1 cellular context compared by ENCODE assay signal in the genomic region with DNA sequence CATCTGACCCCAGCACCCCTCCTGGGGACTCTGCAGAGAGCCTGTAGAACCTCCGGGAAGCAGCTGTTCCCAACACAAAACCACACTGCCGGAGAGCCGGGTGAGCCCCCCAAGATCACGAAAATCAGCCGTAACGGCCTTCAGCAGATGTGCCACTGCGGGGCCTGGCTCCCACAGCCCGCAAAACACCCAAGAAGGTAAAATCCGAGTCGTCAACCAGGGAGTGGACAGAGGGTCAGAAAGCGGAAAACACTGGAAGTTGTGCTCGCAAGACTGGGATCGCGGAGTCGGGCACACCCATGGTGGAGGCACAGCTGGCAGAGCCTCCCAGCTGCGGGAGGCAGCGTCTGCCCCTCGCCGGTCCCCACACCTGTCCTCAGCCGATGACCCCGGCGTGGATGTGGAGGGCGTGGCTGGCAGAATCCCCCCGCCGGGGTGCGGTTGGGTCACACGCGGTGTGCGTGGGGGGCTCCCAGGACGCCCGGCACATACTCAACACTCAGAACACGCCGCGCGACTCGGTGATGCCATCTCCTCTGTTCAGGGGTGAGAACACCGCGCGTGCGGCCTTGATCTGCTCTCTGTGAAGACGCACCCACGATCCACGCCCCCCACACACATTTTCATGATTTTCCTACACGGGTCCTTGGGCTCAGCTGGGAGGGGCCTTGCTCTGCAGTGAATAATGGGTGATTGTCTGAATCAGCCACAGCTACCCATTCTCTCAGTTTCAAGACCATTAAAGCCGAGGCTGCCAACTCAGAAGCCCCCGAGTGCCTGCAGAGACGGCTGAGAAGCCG.
TF ChIP-seq lines count a peak whose summit lies in the region.

No MANE protein-coding gene starts in this region.

TF ChIP-seq in HepG2, 621 proteins besides CTCF, POLR2A, EP300 and RAD21:
- TF ChIP-seq, protein P1, sequence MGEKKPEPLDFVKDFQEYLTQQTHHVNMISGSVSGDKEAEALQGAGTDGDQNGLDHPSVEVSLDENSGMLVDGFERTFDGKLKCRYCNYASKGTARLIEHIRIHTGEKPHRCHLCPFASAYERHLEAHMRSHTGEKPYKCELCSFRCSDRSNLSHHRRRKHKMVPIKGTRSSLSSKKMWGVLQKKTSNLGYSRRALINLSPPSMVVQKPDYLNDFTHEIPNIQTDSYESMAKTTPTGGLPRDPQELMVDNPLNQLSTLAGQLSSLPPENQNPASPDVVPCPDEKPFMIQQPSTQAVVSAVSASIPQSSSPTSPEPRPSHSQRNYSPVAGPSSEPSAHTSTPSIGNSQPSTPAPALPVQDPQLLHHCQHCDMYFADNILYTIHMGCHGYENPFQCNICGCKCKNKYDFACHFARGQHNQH (CRISPR knock-in tag; IDR thresholded peaks at IDR 0.05): no peak
- peak; percentile 9 for TF ChIP-seq AGO2 (optimal IDR thresholded peaks at IDR 0.05; ENCODE audit: low read depth, low read length)
